8 cellular contexts compared by ENCODE assay signal in the genomic region with DNA sequence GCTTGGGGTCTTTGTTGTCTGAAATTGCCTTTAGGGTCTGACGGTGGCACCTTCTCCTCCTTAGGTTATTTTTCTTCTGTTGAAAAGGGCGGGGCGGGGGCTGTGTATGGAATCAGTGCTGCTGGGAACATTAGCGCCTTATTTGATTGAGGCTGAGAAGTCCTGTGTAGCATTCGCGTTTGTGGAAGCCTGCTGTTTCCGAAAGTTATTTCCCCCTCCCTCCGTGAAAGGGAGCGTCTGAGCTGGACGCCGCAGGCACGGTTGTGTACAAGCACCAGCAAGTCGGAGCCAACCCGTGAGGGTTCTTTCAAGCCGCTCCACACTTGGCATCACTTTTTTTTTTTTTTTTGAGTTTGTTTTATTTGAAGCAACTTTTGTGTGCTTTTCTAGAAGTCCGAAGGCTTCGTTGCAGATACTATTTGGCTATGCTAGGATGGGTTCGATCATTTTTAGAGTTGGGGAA. TPM values are rescaled to one million over a fixed set of nuclear protein-coding genes. Genes with fewer than 3 reads are reported as not detected.
DNase-seq lines count a peak whose midpoint lies in the region; ATAC-seq and TF ChIP-seq lines count a peak whose summit lies in the region.

No MANE protein-coding gene starts in this region.

- no peaks in the 10 kb centered on the region for H3K9me3 ChIP-seq in body of pancreas

- peaks cover 53 to 59% of the 10 kb centered on the region in 2 donors for H3K4me1 Mint-ChIP-seq in immature natural killer cell

- peak; percentile 15 for DNase-seq in CD1c-positive myeloid dendritic cell (ENCODE audit: extremely low spot score)
- DNase-seq in LoVo (ENCODE audit: low spot score), result peak; percentile 52
- DNase-seq in T1000 (lab: John Stamatoyannopoulos, UW), result peak; percentile 43
- peak; percentile 48 to 69 (median 64) for DNase-seq in body of pancreas
- peak; percentile 43 to 64 (median 49) for DNase-seq in immature natural killer cell
- peak in 2 of 3 donors; percentile 26 to 27 for DNase-seq in stimulated activated CD4-positive, alpha-beta T cell treated with anti-CD3 and anti-CD28 coated beads, Interleukin-12 subunit alpha, Interleukin-12 subunit beta, amount 100 ng/mL, for 48 hours (ENCODE audit: low read depth in 2 of 3, low spot score in 1 of 3)
- no peak for DNase-seq in SKM-1 (lab: John Stamatoyannopoulos, UW; ENCODE audit: unreplicated experiment)

- H3K4me1 ChIP-seq in body of pancreas, result peaks cover 30% of the 10 kb centered on the region

- TF ChIP-seq POLR2A in body of pancreas (IDR thresholded peaks at IDR 0.05), result peak in 2 of 3 donors; percentile 16 to 24

- H3K4me3 ChIP-seq in body of pancreas, result peak overlapping the region; percentile 72

- peak overlapping the region; percentile 98 to 100 (median 99) for H3K4me3 Mint-ChIP-seq in immature natural killer cell

- TF ChIP-seq CTCF in body of pancreas (IDR thresholded peaks at IDR 0.05), result no peak

- H3K27ac Mint-ChIP-seq in immature natural killer cell, result peak overlapping the region; percentile 94 to 99 (median 96)

- peak overlapping the region; percentile 70 to 96 (median 92) for H3K27ac ChIP-seq in body of pancreas

- peaks cover 7 to 17% (median 10%) of the 10 kb centered on the region in 3 donors for H3K27me3 Mint-ChIP-seq in immature natural killer cell (ENCODE audit: low read depth in 3 of 3)

- H3K27me3 ChIP-seq in body of pancreas, result no peaks in the 10 kb centered on the region

- ATAC-seq in GM21447 (IDR thresholded peaks at IDR 0.05; ENCODE audit: unreplicated experiment) (peak; percentile 36), body of pancreas (peak; percentile 49)

- WGBS in body of pancreas, 2 donors, result 0 to 1% methylated on average over 18 of the region's 18 CpGs

- intact Hi-C loops in body of pancreas (cut with DNase I), result loop anchor here (10.0 kb wide), 1 partner anchor 51 kb away; no protein-coding TSS in a partner anchor

- H3K36me3 Mint-ChIP-seq in immature natural killer cell, result peaks cover 0 to 3% (median 0%) of the 10 kb centered on the region in 3 donors

- no peaks in the 10 kb centered on the region for H3K9me3 Mint-ChIP-seq in immature natural killer cell

- no peaks in the 10 kb centered on the region for H3K36me3 ChIP-seq in body of pancreas (replicated peaks in 1 of 2; ENCODE audit: insufficient read depth in 1 of 2, low read depth in 2 of 2)

RNA-seq across cellular contexts. Expression of a gene that starts 1.1 kb away (rescaled TPM):
- total RNA-seq in body of pancreas, result 100 to 1,000 TPM; 163 to 240 TPM
- polyA plus RNA-seq in immature natural killer cell, result 100 to 1,000 TPM in 1 of 3 donors, 10 to 100 TPM in 2; 14.0 to 116 (median 20.0) TPM
